In the genomic region with DNA sequence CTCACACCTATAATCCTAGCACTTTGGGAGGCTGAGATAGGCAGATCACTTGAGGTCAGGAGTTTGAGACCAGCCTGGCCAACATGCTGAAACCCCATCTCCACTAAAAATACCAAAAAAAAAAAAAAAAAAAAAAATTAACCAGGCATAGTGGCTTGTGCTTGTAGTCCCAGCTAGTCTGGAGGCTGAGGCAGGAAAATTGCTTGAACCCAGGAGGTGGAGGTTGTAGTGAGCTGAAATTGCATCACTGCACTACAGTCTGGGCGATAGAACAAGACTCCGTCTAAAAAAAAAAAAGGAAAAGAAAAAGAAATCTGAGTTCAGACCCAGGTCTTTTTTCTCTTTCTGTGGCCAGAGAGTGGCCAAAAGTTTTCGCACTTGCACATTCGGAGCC, we compare ENCODE assay signal across 1 cellular context.
TF ChIP-seq lines count a peak whose summit lies in the region.

No MANE protein-coding gene starts in this region.

TF ChIP-seq in HEK293, 187 proteins besides CTCF, POLR2A, EP300 and RAD21:
- TF ChIP-seq, protein P1, sequence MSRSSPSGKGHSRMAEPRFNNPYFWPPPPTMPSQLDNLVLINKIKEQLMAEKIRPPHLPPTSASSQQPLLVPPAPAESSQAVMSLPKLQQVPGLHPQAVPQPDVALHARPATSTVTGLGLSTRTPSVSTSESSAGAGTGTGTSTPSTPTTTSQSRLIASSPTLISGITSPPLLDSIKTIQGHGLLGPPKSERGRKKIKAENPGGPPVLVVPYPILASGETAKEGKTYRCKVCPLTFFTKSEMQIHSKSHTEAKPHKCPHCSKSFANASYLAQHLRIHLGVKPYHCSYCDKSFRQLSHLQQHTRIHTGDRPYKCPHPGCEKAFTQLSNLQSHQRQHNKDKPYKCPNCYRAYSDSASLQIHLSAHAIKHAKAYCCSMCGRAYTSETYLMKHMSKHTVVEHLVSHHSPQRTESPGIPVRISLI (tag by site-specific recombination; IDR thresholded peaks at IDR 0.05) = peak; percentile 93
